26 cellular contexts compared by ENCODE assay signal in the genomic region with DNA sequence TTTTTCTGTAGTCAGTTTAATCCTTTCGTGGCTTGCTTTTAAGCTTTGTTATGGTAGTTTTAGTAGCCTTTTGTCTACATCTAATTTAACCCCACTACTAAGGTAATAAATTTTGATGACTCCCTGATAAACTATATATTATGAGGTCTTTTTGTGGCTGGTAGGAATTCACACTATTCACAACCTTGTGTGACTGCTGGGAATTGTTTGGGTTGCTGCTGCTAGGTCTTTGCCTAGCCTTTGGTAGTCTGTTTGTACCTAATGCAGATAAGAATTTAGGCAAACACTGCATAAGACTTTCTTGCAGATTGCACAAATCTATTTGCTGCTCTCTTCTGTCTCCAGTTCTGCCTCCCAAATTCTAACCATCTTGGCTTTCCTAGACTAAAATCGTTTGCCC. TPM values are rescaled to one million over a fixed set of nuclear protein-coding genes. Genes with fewer than 3 reads are reported as not detected.
A peak's percentile ranks its signal among the peaks of the same experiment; 100 is the strongest.
DNase-seq lines count a peak whose midpoint lies in the region; ATAC-seq and TF ChIP-seq lines count a peak whose summit lies in the region.
"Had no signal": no experiment of that assay in that cellular context is flagged by ENCODE, and none has a peak within 500 bp of the region (broad histone marks: within the 10 kb centered on the region; RNA-seq: fewer than 3 reads in every experiment).

No MANE protein-coding gene starts in this region.

- ATAC-seq in left ventricle myocardium superior, result peak; percentile 70
- ATAC-seq in HG03045 (IDR thresholded peaks at IDR 0.05; ENCODE audit: unreplicated experiment), result no peak
- ATAC-seq: A549; activated T-cell treated with anti-CD3 and anti-CD28 coated beads, Interleukin-2, amount 50 U/mL, for 4 hours; foreskin keratinocyte; PC-3 had no signal

- TF ChIP-seq CTCF in right atrium auricular region (IDR thresholded peaks at IDR 0.05) (no peak), fibroblast of villous mesenchyme (IDR thresholded peaks at IDR 0.05; ENCODE audit: insufficient read depth, low read depth, low read length) (no peak), testis (IDR thresholded peaks at IDR 0.05) (no peak), prostate gland (IDR thresholded peaks at IDR 0.05) (no peak)

- H3K27me3 ChIP-seq in right atrium auricular region (no peaks in the 10 kb centered on the region), testis (no peaks in the 10 kb centered on the region), prostate gland (replicated peaks; ENCODE audit: insufficient read depth) (no peaks in the 10 kb centered on the region), neuronal stem cell (ENCODE audit: control insufficient read depth in 3 of 3, insufficient read depth in 3 of 3, low read depth in 1 of 3, low read length in 3 of 3) (no peaks in the 10 kb centered on the region)
- H3K27me3 ChIP-seq: BLaER1, foreskin keratinocyte, heart right ventricle, thyroid gland had no signal

- H3K18ac ChIP-seq in neuronal stem cell (ENCODE audit: low read length), result no peak overlapping the region

- no peak overlapping the region for H4K8ac ChIP-seq in neuronal stem cell (ENCODE audit: low read depth, low read length)

- no peak overlapping the region for H2BK12ac ChIP-seq in neuronal stem cell (ENCODE audit: low read length)

- DNase-seq in left ventricle myocardium superior (no peak), right atrium auricular region (ENCODE audit: low spot score) (no peak), LHCN-M2 (ENCODE audit: low read depth) (peak; percentile 10), fibroblast of villous mesenchyme (ENCODE audit: low read depth) (peak; percentile 88), testis (no peak), prostate gland (ENCODE audit: low spot score) (no peak), neuronal stem cell (ENCODE audit: low spot score) (no peak)
- DNase-seq: activated CD4-positive, alpha-beta T cell treated with anti-CD3 and anti-CD28 coated beads, Interleukin-2, amount 10 ng/mL, durations not matched to agents 7 days and 5 days; activated naive CD4-positive, alpha-beta T cell; activated T-cell treated with anti-CD3 and anti-CD28 coated beads, Interleukin-2, amount 50 U/mL, for 4 hours; DMS79; effector CD8-positive, alpha-beta T cell; heart right ventricle; NCI-H1048; NCI-H1694 treated with DMSO at 0.1 percent for 48 hours; NCI-H2171 treated with DMSO at 0.1 percent for 48 hours; NCI-H524; PC-3; T-helper 9 cell; thyroid gland had no signal

- WGBS in testis, 2 donors, result 42 to 49% methylated on average over 2 of the region's 2 CpGs
- WGBS in prostate gland, result 64% methylated on average over 2 of the region's 2 CpGs
- no CpG with 5 or more reads among the region's 2 CpGs for WGBS in neuronal stem cell (ENCODE audit: extremely low coverage in 2 of 2, insufficient read length in 2 of 2, insufficient replicate concordance in 1 of 2), 2 donors

- H2AFZ ChIP-seq in neuronal stem cell (ENCODE audit: low read length), result no peak overlapping the region

- TF ChIP-seq POLR2A in testis (IDR thresholded peaks at IDR 0.05) (no peak), prostate gland (IDR thresholded peaks at IDR 0.05) (no peak)

- H3K36me3 ChIP-seq in right atrium auricular region (no peaks in the 10 kb centered on the region), testis (ENCODE audit: low read depth, missing control alignments) (no peaks in the 10 kb centered on the region), prostate gland (no peaks in the 10 kb centered on the region), neuronal stem cell (replicated peaks in 1 of 2; ENCODE audit: control insufficient read depth in 2 of 2, insufficient read depth in 2 of 2, low read length in 2 of 2) (peaks cover 2 to 6% of the 10 kb centered on the region in 2 donors)
- H3K36me3 ChIP-seq: heart right ventricle, thyroid gland had no signal

- H3K4me1 ChIP-seq in right atrium auricular region (peaks cover 0 to 13% of the 10 kb centered on the region in 2 donors), testis (peaks cover 12% of the 10 kb centered on the region), prostate gland (replicated peaks) (no peaks in the 10 kb centered on the region), neuronal stem cell (ENCODE audit: control insufficient read depth in 2 of 2, insufficient read depth in 1 of 2, low read depth in 1 of 2, low read length in 2 of 2) (no peaks in the 10 kb centered on the region)
- H3K4me1 ChIP-seq: BLaER1 had no signal

- H2BK15ac ChIP-seq in neuronal stem cell (ENCODE audit: low read length), result no peak overlapping the region

- H3K4me2 ChIP-seq in neuronal stem cell (ENCODE audit: insufficient read depth, low read length, poor library complexity, severe bottlenecking), result no peak overlapping the region
- H3K4me2 ChIP-seq: A549, BLaER1 had no signal

- H3K14ac ChIP-seq in neuronal stem cell (ENCODE audit: low read length), result no peak overlapping the region

- H3K9ac ChIP-seq in neuronal stem cell (ENCODE audit: low read depth, low read length, poor library complexity), result no peak overlapping the region
- H3K9ac ChIP-seq: BLaER1 had no signal

- no peak overlapping the region for H2BK120ac ChIP-seq in neuronal stem cell (ENCODE audit: low read depth, low read length)

- H3K4ac ChIP-seq in neuronal stem cell (ENCODE audit: low read length), result no peak overlapping the region

- H3K9me3 ChIP-seq in right atrium auricular region, result no peaks in the 10 kb centered on the region
- H3K9me3 ChIP-seq in testis, result no peaks in the 10 kb centered on the region
- no peaks in the 10 kb centered on the region for H3K9me3 ChIP-seq in prostate gland
- peaks cover 0 to 6% of the 10 kb centered on the region in 2 donors for H3K9me3 ChIP-seq in neuronal stem cell (replicated peaks in 1 of 2; ENCODE audit: control insufficient read depth in 2 of 2, insufficient read depth in 1 of 2, low read depth in 1 of 2, low read length in 2 of 2)
- H3K9me3 ChIP-seq: A549, heart right ventricle, thyroid gland had no signal

- H4K91ac ChIP-seq in neuronal stem cell (ENCODE audit: low read depth, low read length, poor library complexity), result no peak overlapping the region

- H2AK5ac ChIP-seq in neuronal stem cell (ENCODE audit: low read depth, low read length), result no peak overlapping the region

- no peak overlapping the region for H3K27ac ChIP-seq in right atrium auricular region
- peak overlapping the region; percentile 19 to 37 for H3K27ac ChIP-seq in testis
- no peak overlapping the region for H3K27ac ChIP-seq in prostate gland
- H3K27ac ChIP-seq in neuronal stem cell (replicated peaks; ENCODE audit: low read length), result no peak overlapping the region
- H3K27ac ChIP-seq: A549, BLaER1, epithelial cell of prostate, foreskin keratinocyte, heart right ventricle, thyroid gland, VCaP had no signal

- no peak overlapping the region for H2BK5ac ChIP-seq in neuronal stem cell (ENCODE audit: low read length)

- no peak overlapping the region for H3K23ac ChIP-seq in neuronal stem cell (ENCODE audit: low read depth, low read length, poor library complexity)

- H3K4me3 ChIP-seq in right atrium auricular region (no peak overlapping the region), fibroblast of villous mesenchyme (ENCODE audit: low read depth, low read length) (no peak overlapping the region), testis (no peak overlapping the region), prostate gland (no peak overlapping the region), neuronal stem cell (ENCODE audit: low read length in 2 of 2) (no peak overlapping the region)
- H3K4me3 ChIP-seq: A549, BLaER1, heart right ventricle, thyroid gland had no signal

- intact Hi-C loops in left ventricle myocardium superior (cut with micrococcal nuclease), result no loop called here
- intact Hi-C loops in testis (cut with DNase I; ENCODE audit: low total_unique reads), result no loop called here
- intact Hi-C loops in prostate gland (cut with DNase I), result no loop called here

- H3K79me1 ChIP-seq in neuronal stem cell (ENCODE audit: low read depth, low read length), result peaks cover 1% of the 10 kb centered on the region

RNA-seq across cellular contexts. Expression of a gene that starts 58.3 kb away (rescaled TPM):
- total RNA-seq in left ventricle myocardium superior (42.7 TPM), right atrium auricular region (10 to 100 TPM; 32.9 to 48.9 TPM), LHCN-M2 (2014; rRNA removed) (28.9 and 36.2 TPM in 2 replicates), fibroblast of villous mesenchyme (50.9 and 69.5 TPM in 2 replicates), testis (100 to 1,000 TPM in 1 of 2 donors, 10 to 100 TPM in 1; 91.1 to 104 TPM), prostate gland (10 to 100 TPM; 31.3 to 56.1 TPM)
- 16.0 TPM for polyA plus RNA-seq in LHCN-M2 (2012)
- 61.5 TPM for polyA plus RNA-seq in testis (ENCODE audit: insufficient read depth, low read depth, low replicate concordance)
- 31.4 TPM for polyA plus RNA-seq in neuronal stem cell (2013, experiment 1 of 2)
- 30.5 TPM for polyA plus RNA-seq in neuronal stem cell (2013, experiment 2 of 2)

RNA-seq across cellular contexts. Expression of a gene that starts 58.7 kb away (rescaled TPM):
- total RNA-seq in left ventricle myocardium superior (20.6 TPM), right atrium auricular region (10 to 100 TPM; 18.2 to 23.1 TPM), LHCN-M2 (2014; rRNA removed) (23.1 and 27.8 TPM in 2 replicates), fibroblast of villous mesenchyme (20.6 and 23.3 TPM in 2 replicates), testis (10 to 100 TPM; 41.8 to 57.7 TPM), prostate gland (10 to 100 TPM; 18.8 to 20.9 TPM)
- 22.5 TPM for polyA plus RNA-seq in LHCN-M2 (2012)
- polyA plus RNA-seq in testis (ENCODE audit: insufficient read depth, low read depth, low replicate concordance), result 202 TPM
- polyA plus RNA-seq in neuronal stem cell (2013, experiment 1 of 2), result 59.5 TPM
- polyA plus RNA-seq in neuronal stem cell (2013, experiment 2 of 2), result 59.1 TPM

Comparison
In these comparisons a context has a peak if more than half of its experiments do, and no peak if none do; other contexts are left out.
1. DNase-seq: peak in LHCN-M2 (single experiment) and fibroblast of villous mesenchyme (single experiment); none in left ventricle myocardium superior (single experiment), right atrium auricular region (single experiment), testis (single experiment), prostate gland (single experiment) and neuronal stem cell (single experiment).
2. H3K27ac ChIP-seq: peak in testis (2 of 2); none in right atrium auricular region (0 of 2), prostate gland (0 of 2) and neuronal stem cell (single experiment).